8 cellular contexts compared by ENCODE assay signal in genomic region chr22:18156878-18157713, GRCh38. TPM values are rescaled to one million over a fixed set of nuclear protein-coding genes. Genes with fewer than 3 reads are reported as not detected.
A peak's percentile ranks its signal among the peaks of the same experiment; 100 is the strongest.
DNase-seq lines count a peak whose midpoint lies in the region; ATAC-seq and TF ChIP-seq lines count a peak whose summit lies in the region.

No MANE protein-coding gene starts in this region.

- H2AFZ ChIP-seq in OCI-LY7 (ENCODE audit: low read length) = no peak overlapping the region

- H3K4me1 ChIP-seq in OCI-LY7 (ENCODE audit: insufficient read depth, low read length, poor library complexity, severe bottlenecking) = no peaks in the 10 kb centered on the region

- H3K36me3 ChIP-seq in OCI-LY7 (ENCODE audit: insufficient read depth, low read length) = no peaks in the 10 kb centered on the region

- H3K4me2 ChIP-seq in OCI-LY7 (ENCODE audit: low read length) = no peak overlapping the region

- ATAC-seq in HG02642 (IDR thresholded peaks at IDR 0.05; ENCODE audit: poor library complexity, unreplicated experiment) (no peak), GM21528 (IDR thresholded peaks at IDR 0.05; ENCODE audit: low FRiP score, unreplicated experiment) (no peak)

- no peaks in the 10 kb centered on the region for H3K9me3 ChIP-seq in OCI-LY7 (ENCODE audit: low read length)

- intact Hi-C loops in OCI-LY7 (cut with micrococcal nuclease; ENCODE audit: unreplicated experiment) = no loop called here
- intact Hi-C loops in posterior cingulate gyrus (cut with DNase I) = no loop called here

- peaks cover 4% of the 10 kb centered on the region for H3K36me3 Mint-ChIP-seq in activated naive CD8-positive, alpha-beta T cell

- H3K27ac Mint-ChIP-seq in activated naive CD8-positive, alpha-beta T cell = peak overlapping the region; percentile 58

- DNase-seq in COLO829 (ENCODE audit: low spot score) = peak; percentile 81
- DNase-seq in HT-29 (ENCODE audit: low spot score) = peak; percentile 71
- peak; percentile 61 for DNase-seq in OCI-LY7 (ENCODE audit: low spot score)
- peak; percentile 69 for DNase-seq in glomerular visceral epithelial cell (ENCODE audit: extremely low spot score)
- peak; percentile 43 to 95 (median 72) for DNase-seq in posterior cingulate gyrus

- H3K4me3 Mint-ChIP-seq in activated naive CD8-positive, alpha-beta T cell = no peak overlapping the region

- no TSS peak for BruUV-seq in OCI-LY7 (replicated peaks; lab: Mats Ljungman, UMichigan)

- H3K9me2 ChIP-seq in OCI-LY7 (ENCODE audit: insufficient read depth, low read length) = no peaks in the 10 kb centered on the region

- peak; percentile 84 for TF ChIP-seq CTCF in OCI-LY7 (conservative IDR thresholded peaks at IDR 0.05; ENCODE audit: low read length)

- no peak overlapping the region for H3K27ac ChIP-seq in OCI-LY7 (ENCODE audit: low read depth, low read length, poor library complexity, severe bottlenecking)

- H3K79me2 ChIP-seq in OCI-LY7 (ENCODE audit: insufficient read depth, low read depth, low read length) = no peaks in the 10 kb centered on the region

- H3K9me3 Mint-ChIP-seq in activated naive CD8-positive, alpha-beta T cell (ENCODE audit: low read depth) = no peaks in the 10 kb centered on the region

- H3K4me1 Mint-ChIP-seq in activated naive CD8-positive, alpha-beta T cell (ENCODE audit: low read depth) = peaks cover 15% of the 10 kb centered on the region

- no peaks in the 10 kb centered on the region for H3K27me3 Mint-ChIP-seq in activated naive CD8-positive, alpha-beta T cell

- POLR2A ChIA-PET in OCI-LY7 (lab: Charles Lee) = no interaction called here

- CTCF ChIA-PET in OCI-LY7 (lab: Charles Lee; ENCODE audit: unreplicated experiment) = no interaction called here

- H4K20me1 ChIP-seq in OCI-LY7 (ENCODE audit: insufficient read depth, low read length) = no peaks in the 10 kb centered on the region

- no peak overlapping the region for H3K4me3 ChIP-seq in OCI-LY7 (ENCODE audit: low read depth, low read length, poor library complexity, severe bottlenecking)

RNA-seq across cellular contexts. Expression of gene USP18, which starts 7.1 kb away (rescaled TPM):
- 8.6 and 10.0 TPM in 2 replicates for total RNA-seq in HT-29 (2014; rRNA removed; shearing (Covaris generic))
- 0.32 TPM in 1 of 2 replicates, not detected in the other for total RNA-seq in OCI-LY7 (2014; rRNA removed; shearing (Covaris generic))
- total RNA-seq in OCI-LY7 (2022) = 0.33 and 0.68 TPM in 2 replicates

RNA-seq across cellular contexts. Expression of gene TUBA8, which starts 46.5 kb away (rescaled TPM):
- total RNA-seq in HT-29 (2014; rRNA removed; shearing (Covaris generic)) = 0.13 and 0.44 TPM in 2 replicates
- total RNA-seq in OCI-LY7 (2014; rRNA removed; shearing (Covaris generic)) = 1.9 and 2.8 TPM in 2 replicates
- total RNA-seq in OCI-LY7 (2022) = 2.0 TPM in 2 replicates
